Comparison of ENCODE assay signal across 20 cellular contexts in the genomic region with DNA sequence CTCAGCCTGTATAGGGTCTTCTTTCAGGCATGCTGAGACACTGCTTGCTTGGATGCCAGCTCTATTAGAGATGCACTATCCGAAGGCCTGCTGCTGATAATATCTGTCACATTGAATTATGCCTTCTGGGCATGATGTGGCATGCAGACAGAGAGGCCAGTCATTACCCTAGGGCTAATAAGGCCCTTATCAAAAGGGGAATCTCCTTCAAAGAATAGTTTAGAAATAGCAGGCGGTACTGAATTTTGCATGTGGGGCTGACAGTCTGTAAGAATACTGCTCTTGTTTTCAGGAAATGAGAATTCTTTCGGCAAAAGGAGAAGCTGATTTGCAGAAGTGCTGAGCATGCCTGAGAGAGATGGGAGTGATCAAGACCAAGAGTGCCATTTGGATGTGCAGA. TPM values are rescaled to one million over a fixed set of nuclear protein-coding genes. Genes with fewer than 3 reads are reported as not detected.
DNase-seq lines count a peak whose midpoint lies in the region; ATAC-seq, FAIRE-seq and TF ChIP-seq lines count a peak whose summit lies in the region.
"Had no signal": no experiment of that assay in that cellular context is flagged by ENCODE, and none has a peak within 500 bp of the region (broad histone marks: within the 10 kb centered on the region; RNA-seq: fewer than 3 reads in every experiment).

No MANE protein-coding gene starts in this region.

- H3K4me1 Mint-ChIP-seq in mesothelial cell of epicardium: peaks cover 18% of the 10 kb centered on the region

- H3K27me3 Mint-ChIP-seq in mesothelial cell of epicardium (ENCODE audit: low read depth): no peaks in the 10 kb centered on the region

- TF ChIP-seq CTCF in mesothelial cell of epicardium (IDR thresholded peaks at IDR 0.05; ENCODE audit: unreplicated experiment): no peak

- H3K9me3 Mint-ChIP-seq in mesothelial cell of epicardium: peaks cover 24% of the 10 kb centered on the region
- H3K9me3 Mint-ChIP-seq: activated CD4-positive, alpha-beta memory T cell treated with anti-CD3 and anti-CD28 coated beads for 36 hours; activated T-helper 1 cell treated with anti-CD3 and anti-CD28 coated beads, Interleukin-12 subunit alpha, Interleukin-12 subunit beta, Interleukin-2, Interleukin-4 antibody, amounts not matched to agents 30 ng/mL and 10 ng/mL and 1 ng/mL, durations not matched to agents 14 hours and 24 hours and 36 hours had no signal

- no peak for FAIRE-seq in GM12891 (lab: Jason Lieb, UNC)
- FAIRE-seq: TTC549 had no signal

- H3K4me3 Mint-ChIP-seq in mesothelial cell of epicardium: no peak overlapping the region
- H3K4me3 Mint-ChIP-seq: activated CD4-positive, alpha-beta memory T cell treated with anti-CD3 and anti-CD28 coated beads for 36 hours; activated T-helper 1 cell treated with anti-CD3 and anti-CD28 coated beads, Interleukin-12 subunit alpha, Interleukin-12 subunit beta, Interleukin-2, Interleukin-4 antibody, amounts not matched to agents 30 ng/mL and 10 ng/mL and 1 ng/mL, durations not matched to agents 14 hours and 24 hours and 36 hours had no signal

- peak overlapping the region; percentile 3 for H3K27ac Mint-ChIP-seq in mesothelial cell of epicardium
- H3K27ac Mint-ChIP-seq: activated CD4-positive, alpha-beta memory T cell treated with anti-CD3 and anti-CD28 coated beads for 36 hours; activated T-helper 1 cell treated with anti-CD3 and anti-CD28 coated beads, Interleukin-12 subunit alpha, Interleukin-12 subunit beta, Interleukin-2, Interleukin-4 antibody, amounts not matched to agents 30 ng/mL and 10 ng/mL and 1 ng/mL, durations not matched to agents 14 hours and 24 hours and 36 hours had no signal

- DNase-seq in GM12891 (ENCODE audit: insufficient read length, low spot score) (no peak), MV-4-11 (lab: John Stamatoyannopoulos, UW) (peak; percentile 84), RPMI8226 (peak; percentile 25), mesothelial cell of epicardium (ENCODE audit: low spot score in 2 of 2, unreplicated experiment in 2 of 2) (no peak), NCI-H128 (lab: John Stamatoyannopoulos, UW; ENCODE audit: unreplicated experiment) (no peak)
- no peak for DNase-seq in stimulated activated CD4-positive, alpha-beta T cell treated with anti-CD3 and anti-CD28 coated beads, Interleukin-2, amount 100 ng/mL, for 48 hours
- DNase-seq: activated CD4-positive, alpha-beta memory T cell treated with anti-CD3 and anti-CD28 coated beads for 36 hours; effector CD8-positive, alpha-beta T cell; heart right ventricle; right lobe of liver; stimulated activated CD4-positive, alpha-beta T cell treated with anti-CD3 and anti-CD28 coated beads, Interleukin-2, amount 100 ng/mL, for 24 hours had no signal

- no peak for TF ChIP-seq POLR2A in GM12891 (IDR thresholded peaks at IDR 0.05; ENCODE audit: low read depth, low read length)

- no peak for ATAC-seq in GM21381 (IDR thresholded peaks at IDR 0.05; ENCODE audit: unreplicated experiment)

- H3K36me3 Mint-ChIP-seq in mesothelial cell of epicardium: peaks cover 4% of the 10 kb centered on the region
- H3K36me3 Mint-ChIP-seq: activated CD4-positive, alpha-beta memory T cell treated with anti-CD3 and anti-CD28 coated beads for 36 hours had no signal

TF ChIP-seq in GM12891, 5 proteins besides CTCF, POLR2A, EP300 and RAD21:
- TF ChIP-seq TAF1 (IDR thresholded peaks at IDR 0.05; ENCODE audit: low read depth, low read length) (no peak), PAX5 (IDR thresholded peaks at IDR 0.05; ENCODE audit: insufficient read depth, low read length, severe bottlenecking) (no peak), SPI1 (IDR thresholded peaks at IDR 0.05; ENCODE audit: low read depth, low read length) (0 out of 2 replicates have a peak, but pooled peaks have one; percentile 26)

RNA-seq across cellular contexts. Expression of a gene that starts 13.1 kb away (rescaled TPM):
- polyA plus RNA-seq in GM12891 (2012; ENCODE audit: low read depth, missing spikeins): not detected
- total RNA-seq in mesothelial cell of epicardium: 0.13 TPM in 1 of 3 replicates, not detected in the others
- total RNA-seq: activated CD4-positive, alpha-beta memory T cell treated with anti-CD3 and anti-CD28 coated beads for 36 hours; activated T-helper 1 cell treated with anti-CD3 and anti-CD28 coated beads, Interleukin-12 subunit alpha, Interleukin-12 subunit beta, Interleukin-2, Interleukin-4 antibody, amounts not matched to agents 30 ng/mL and 10 ng/mL and 1 ng/mL, durations not matched to agents 14 hours and 24 hours and 36 hours; fibroblast of lung; HT1080; kidney epithelial cell; right lobe of liver; SK-MEL-5; suprapubic skin had no signal
- polyA plus RNA-seq: cardiac muscle cell had no signal

Comparison
In these comparisons a context has a peak if more than half of its experiments do, and no peak if none do; other contexts are left out.
1. DNase-seq: peak in MV-4-11 (single experiment) and RPMI8226 (single experiment); none in GM12891 (single experiment), mesothelial cell of epicardium (0 of 2), NCI-H128 (single experiment) and stimulated activated CD4-positive, alpha-beta T cell treated with anti-CD3 and anti-CD28 coated beads, Interleukin-2, amount 100 ng/mL, for 48 hours (0 of 2).